23 cellular contexts compared by ENCODE assay signal in the genomic region with DNA sequence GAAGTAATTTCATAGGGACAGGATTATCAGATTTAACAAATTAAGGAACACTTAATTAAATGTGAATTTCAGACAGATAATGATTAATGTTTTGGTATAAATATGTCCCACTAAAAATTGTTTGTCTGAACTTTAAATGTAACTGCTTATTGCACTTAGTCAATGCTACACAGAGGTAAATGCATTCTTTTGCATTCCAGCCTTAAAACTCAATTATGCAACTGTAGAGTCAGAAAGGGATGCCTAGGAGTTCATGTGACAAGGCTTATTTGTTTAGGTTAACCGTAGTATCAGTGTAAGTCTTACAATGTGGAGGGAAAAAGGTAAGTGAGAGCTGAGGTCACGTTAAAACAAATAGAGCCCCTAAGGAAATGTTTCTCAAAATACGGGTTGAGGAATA.
A peak's percentile ranks its signal among the peaks of the same experiment; 100 is the strongest.
DNase-seq lines count a peak whose midpoint lies in the region; ATAC-seq and TF ChIP-seq lines count a peak whose summit lies in the region.
"Had no signal": no experiment of that assay in that cellular context is flagged by ENCODE, and none has a peak within 500 bp of the region (broad histone marks: within the 10 kb centered on the region; RNA-seq: fewer than 3 reads in every experiment).

No MANE protein-coding gene starts in this region.

- no peaks in the 10 kb centered on the region for H4K20me1 ChIP-seq in SK-N-SH (ENCODE audit: insufficient read depth)

- H3K4me1 Mint-ChIP-seq in neural crest cell, result peaks cover 48% of the 10 kb centered on the region
- peaks cover 60% of the 10 kb centered on the region for H3K4me1 Mint-ChIP-seq in nephron progenitor cell

- H3K36me3 Mint-ChIP-seq in neural crest cell (ENCODE audit: low read depth) (no peaks in the 10 kb centered on the region), nephron progenitor cell (ENCODE audit: low read depth) (peaks cover 6% of the 10 kb centered on the region)

- no peak overlapping the region for H3K9ac ChIP-seq in SK-N-SH

- no peak for DNase-seq in SK-N-SH
- peak; percentile 9 for DNase-seq in choroid plexus epithelial cell (ENCODE audit: low read depth)
- DNase-seq in neural crest cell (ENCODE audit: low read depth, low spot score), result no peak
- DNase-seq in nephron progenitor cell, result no peak
- DNase-seq in SHP77 (lab: John Stamatoyannopoulos, UW), result no peak
- no peak for DNase-seq in MG63
- DNase-seq: DMS153; DND-41; Karpas-422; NCI-H1092 treated with DMSO at 0.1 percent for 48 hours; NCI-H1436 treated with DMSO at 0.1 percent for 48 hours; NCI-H187 treated with DMSO at 0.1 percent for 48 hours; NCI-H2171 treated with DMSO at 0.1 percent for 48 hours; NCI-H524 treated with DMSO at 0.1 percent for 48 hours; NCI-H774; NK-92 treated with Interleukin-12 subunit alpha and Interleukin-12 subunit beta, amount 100 ng/mL, for 24 hours; PC-3 had no signal

- H3F3A ChIP-seq in SK-N-SH (replicated peaks; ENCODE audit: insufficient read depth), result no peaks in the 10 kb centered on the region

- no peak for ATAC-seq in SK-N-SH treated with all-trans-retinoic acid at 6 μM for 48 hours
- ATAC-seq: HCT116, PC-3, Right ventricle myocardium inferior had no signal

- no peaks in the 10 kb centered on the region for H3K27me3 Mint-ChIP-seq in neural crest cell (ENCODE audit: low read depth)
- no peaks in the 10 kb centered on the region for H3K27me3 Mint-ChIP-seq in nephron progenitor cell (ENCODE audit: low read depth, poor library complexity)

- H3K9me3 Mint-ChIP-seq in neural crest cell (peaks cover 5% of the 10 kb centered on the region), nephron progenitor cell (peaks cover 7% of the 10 kb centered on the region)

- H3K4me1 ChIP-seq in SK-N-SH (ENCODE audit: control insufficient read depth in 1 of 2, insufficient read depth in 2 of 2, low read depth in 1 of 2, low read length in 1 of 2), result no peaks in the 10 kb centered on the region; a peak in 1 of 4 replicates

- CTCF ChIA-PET in SK-N-SH (lab: Yijun Ruan, JAX), result no interaction called here

- POLR2A ChIA-PET in SK-N-SH (lab: Yijun Ruan, JAX), result no interaction called here

- TF ChIP-seq EP300 in SK-N-SH (IDR thresholded peaks at IDR 0.05; ENCODE audit: borderline replicate concordance in 1 of 2, low read depth in 1 of 2, low read length in 1 of 2), result no peak

- H3K79me2 ChIP-seq in SK-N-SH (ENCODE audit: insufficient read depth), result no peaks in the 10 kb centered on the region

- H3K27ac Mint-ChIP-seq in neural crest cell (ENCODE audit: unreplicated experiment) (no peak overlapping the region), nephron progenitor cell (no peak overlapping the region)
- H3K27ac Mint-ChIP-seq: B cell had no signal

- H3K4me3 Mint-ChIP-seq in neural crest cell, result peak overlapping the region; percentile 36
- no peak overlapping the region for H3K4me3 Mint-ChIP-seq in nephron progenitor cell
- H3K4me3 Mint-ChIP-seq: B cell had no signal

- WGBS in SK-N-SH (ENCODE audit: low lambda C conversion rate), result 57% methylated on average over 3 of the region's 3 CpGs

- no peak overlapping the region for H2AFZ ChIP-seq in SK-N-SH (ENCODE audit: low read depth)

- no peak for TF ChIP-seq RAD21 in SK-N-SH (IDR thresholded peaks at IDR 0.05; ENCODE audit: low read length)

- H3K4me3 ChIP-seq in SK-N-SH (ENCODE audit: low read depth in 2 of 2, low read length in 1 of 2) (no peak overlapping the region), choroid plexus epithelial cell (ENCODE audit: low read depth, low read length) (no peak overlapping the region), MG63 (no peak overlapping the region)
- H3K4me3 ChIP-seq: SJSA1 had no signal

- H3K9me2 ChIP-seq in SK-N-SH, result no peaks in the 10 kb centered on the region

- no peaks in the 10 kb centered on the region for H3K27me3 ChIP-seq in SK-N-SH (ENCODE audit: insufficient read depth)
- no peaks in the 10 kb centered on the region for H3K27me3 ChIP-seq in MG63
- H3K27me3 ChIP-seq: SJSA1 had no signal

- TF ChIP-seq CTCF in SK-N-SH (IDR thresholded peaks at IDR 0.05), result no peak
- no peak for TF ChIP-seq CTCF in choroid plexus epithelial cell (conservative IDR thresholded peaks at IDR 0.05; ENCODE audit: low read depth, low read length)
- no peak for TF ChIP-seq CTCF in neural crest cell (conservative IDR thresholded peaks at IDR 0.05)
- no peak for TF ChIP-seq CTCF in nephron progenitor cell (IDR thresholded peaks at IDR 0.05)

- H3K27ac ChIP-seq in SK-N-SH (ENCODE audit: low read depth in 2 of 2, low read length in 1 of 2), result no peak overlapping the region
- H3K27ac ChIP-seq: 22Rv1, SJSA1 had no signal

- H3K4me2 ChIP-seq in SK-N-SH, result no peak overlapping the region

- no peaks in the 10 kb centered on the region for H3K9me3 ChIP-seq in SK-N-SH
- no peaks in the 10 kb centered on the region for H3K9me3 ChIP-seq in MG63
- H3K9me3 ChIP-seq: SJSA1 had no signal

- no peaks in the 10 kb centered on the region for H3K36me3 ChIP-seq in SK-N-SH (replicated peaks in 1 of 2; ENCODE audit: control insufficient read depth in 1 of 2, insufficient read depth in 2 of 2, low read length in 1 of 2)
- H3K36me3 ChIP-seq in MG63, result no peaks in the 10 kb centered on the region
- H3K36me3 ChIP-seq: SJSA1 had no signal

TF ChIP-seq in SK-N-SH treated with all-trans-retinoic acid at 6 μM for 48 hours, 23 proteins besides CTCF, POLR2A, EP300 and RAD21:
- no peak for TF ChIP-seq SNAI2 (CRISPR knock-in tag; IDR thresholded peaks at IDR 0.05)
- TF ChIP-seq ZFP3 (CRISPR knock-in tag; IDR thresholded peaks at IDR 0.05), result peak; percentile 84
- no peak for TF ChIP-seq PPARA (CRISPR knock-in tag; IDR thresholded peaks at IDR 0.05; ENCODE audit: borderline replicate concordance)

TF ChIP-seq in SK-N-SH, 30 proteins besides CTCF, POLR2A, EP300 and RAD21:
- TF ChIP-seq NRF1 (IDR thresholded peaks at IDR 0.05; ENCODE audit: low read depth, low read length) (no peak), GABPA (IDR thresholded peaks at IDR 0.05; ENCODE audit: low read depth) (no peak)
